In genomic region chr14:100147181-100147631, GRCh38 we compare ENCODE assay signal across 7 cellular contexts.
DNase-seq lines count a peak whose midpoint lies in the region; ATAC-seq and TF ChIP-seq lines count a peak whose summit lies in the region.

No MANE protein-coding gene starts in this region.

- H3K27ac Mint-ChIP-seq in dendritic cell treated with granulocyte-macrophage colony-stimulating factor and Interleukin-4, amounts not matched to agents 40 ng/mL and 50 ng/mL, for 4 days = no peak overlapping the region

- peak; percentile 28 to 33 for DNase-seq in activated CD4-positive, alpha-beta T cell treated with anti-CD3 and anti-CD28 coated beads for 24 hours (ENCODE audit: low read depth in 2 of 2)
- DNase-seq in stimulated activated CD8-positive, alpha-beta memory T cell treated with anti-CD3 and anti-CD28 coated beads, Interleukin-4, amount 100 ng/mL, for 48 hours = peak; percentile 79
- DNase-seq in posterior cingulate gyrus = no peak
- no peak for DNase-seq in NCI-H146 (lab: John Stamatoyannopoulos, UW)
- DNase-seq in erythroblast (lab: John Stamatoyannopoulos, UW) = no peak

- peaks cover 2% of the 10 kb centered on the region for H3K27me3 Mint-ChIP-seq in dendritic cell treated with granulocyte-macrophage colony-stimulating factor and Interleukin-4, amounts not matched to agents 40 ng/mL and 50 ng/mL, for 4 days

- intact Hi-C loops in dendritic cell treated with granulocyte-macrophage colony-stimulating factor and Interleukin-4, amounts not matched to agents 40 ng/mL and 50 ng/mL, for 4 days (cut with micrococcal nuclease) = loop anchor here (2.0 kb wide), 1 partner anchor 46 kb away; no protein-coding TSS in a partner anchor
- intact Hi-C loops in posterior cingulate gyrus (cut with DNase I) = no loop called here

- H3K4me3 Mint-ChIP-seq in dendritic cell treated with granulocyte-macrophage colony-stimulating factor and Interleukin-4, amounts not matched to agents 40 ng/mL and 50 ng/mL, for 4 days = peak overlapping the region; percentile 24

- peaks cover 44% of the 10 kb centered on the region for H3K36me3 Mint-ChIP-seq in dendritic cell treated with granulocyte-macrophage colony-stimulating factor and Interleukin-4, amounts not matched to agents 40 ng/mL and 50 ng/mL, for 4 days (ENCODE audit: low read depth)

- ATAC-seq in HG02885 (IDR thresholded peaks at IDR 0.05; ENCODE audit: poor library complexity, unreplicated experiment) = peak; percentile 35

- TF ChIP-seq POLR2A in erythroblast (IDR thresholded peaks at IDR 0.05; ENCODE audit: low read length) = no peak

- no peaks in the 10 kb centered on the region for H3K9me3 Mint-ChIP-seq in dendritic cell treated with granulocyte-macrophage colony-stimulating factor and Interleukin-4, amounts not matched to agents 40 ng/mL and 50 ng/mL, for 4 days

- H3K4me1 Mint-ChIP-seq in dendritic cell treated with granulocyte-macrophage colony-stimulating factor and Interleukin-4, amounts not matched to agents 40 ng/mL and 50 ng/mL, for 4 days (ENCODE audit: low read depth) = peaks cover 37% of the 10 kb centered on the region

Comparison
In these comparisons a context has a peak if more than half of its experiments do, and no peak if none do; other contexts are left out.
1. DNase-seq: peak in activated CD4-positive, alpha-beta T cell treated with anti-CD3 and anti-CD28 coated beads for 24 hours (2 of 2) and stimulated activated CD8-positive, alpha-beta memory T cell treated with anti-CD3 and anti-CD28 coated beads, Interleukin-4, amount 100 ng/mL, for 48 hours (single experiment); none in posterior cingulate gyrus (0 of 10), NCI-H146 (single experiment) and erythroblast (0 of 2).